In the genomic region with DNA sequence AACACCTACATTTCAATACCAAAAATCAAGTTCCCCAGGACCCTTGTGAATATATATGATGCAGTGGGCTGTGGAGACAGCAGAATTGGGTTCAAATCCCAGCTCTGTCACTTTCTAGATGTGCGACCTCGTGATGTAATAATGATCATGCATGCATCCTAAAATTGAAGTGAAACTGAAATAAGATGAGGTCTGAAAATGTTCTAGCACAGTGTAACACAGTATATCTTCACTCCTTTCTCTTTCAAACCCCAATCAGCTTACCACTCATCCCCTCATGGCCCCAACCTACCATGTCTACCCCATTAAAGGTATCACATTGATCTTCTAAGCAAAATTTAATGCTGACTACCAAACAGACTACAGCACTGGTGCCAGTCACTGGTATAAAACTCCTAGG, we compare ENCODE assay signal across 23 cellular contexts.
DNase-seq lines count a peak whose midpoint lies in the region; ATAC-seq, FAIRE-seq and TF ChIP-seq lines count a peak whose summit lies in the region.
"Had no signal": no experiment of that assay in that cellular context is flagged by ENCODE, and none has a peak within 500 bp of the region (broad histone marks: within the 10 kb centered on the region; RNA-seq: fewer than 3 reads in every experiment).

No MANE protein-coding gene starts in this region.

- H3K9me3 ChIP-seq in astrocyte (ENCODE audit: insufficient read depth, low read depth, low read length), result no peaks in the 10 kb centered on the region
- H3K9me3 ChIP-seq: MG63 had no signal

- H3K27me3 ChIP-seq in astrocyte (ENCODE audit: insufficient read depth, low read length), result no peaks in the 10 kb centered on the region
- H3K27me3 ChIP-seq: MG63 had no signal

- no peaks in the 10 kb centered on the region for H3K27me3 Mint-ChIP-seq in astrocyte (ENCODE audit: low read depth, unreplicated experiment)
- H3K27me3 Mint-ChIP-seq in activated T-helper 17 cell treated with anti-CD3 and anti-CD28 coated beads, Interleukin-2, amount 50 U/mL, for 72 hours, result no peaks in the 10 kb centered on the region

- H3K36me3 ChIP-seq in astrocyte (ENCODE audit: insufficient read depth, low read length), result no peaks in the 10 kb centered on the region
- H3K36me3 ChIP-seq: MG63 had no signal

- no peaks in the 10 kb centered on the region for H3K4me1 ChIP-seq in astrocyte (ENCODE audit: insufficient read depth, low read length)

- H2AFZ ChIP-seq in astrocyte (ENCODE audit: low read depth, low read length), result no peak overlapping the region

- H3K79me2 ChIP-seq in astrocyte (ENCODE audit: insufficient read depth, low read length), result no peaks in the 10 kb centered on the region

- no peak overlapping the region for H3K27ac ChIP-seq in astrocyte (ENCODE audit: low read depth, low read length)
- H3K27ac ChIP-seq: SK-N-MC had no signal

- H3K4me2 ChIP-seq in astrocyte (ENCODE audit: low read length), result no peak overlapping the region

- H3K4me1 Mint-ChIP-seq in astrocyte (ENCODE audit: low read depth, unreplicated experiment), result no peaks in the 10 kb centered on the region
- H3K4me1 Mint-ChIP-seq in activated T-helper 17 cell treated with anti-CD3 and anti-CD28 coated beads, Interleukin-2, amount 50 U/mL, for 72 hours, result no peaks in the 10 kb centered on the region

- H3K27ac Mint-ChIP-seq in astrocyte (ENCODE audit: unreplicated experiment), result no peak overlapping the region
- H3K27ac Mint-ChIP-seq in activated T-helper 17 cell treated with anti-CD3 and anti-CD28 coated beads, Interleukin-2, amount 50 U/mL, for 72 hours, result no peak overlapping the region
- H3K27ac Mint-ChIP-seq: CD8-positive, alpha-beta T cell had no signal

- TF ChIP-seq CTCF in astrocyte (IDR thresholded peaks at IDR 0.05; ENCODE audit: insufficient read depth, low read depth, low read length), result no peak

- no peak overlapping the region for H3K9ac ChIP-seq in astrocyte (ENCODE audit: low read length)

- FAIRE-seq in astrocyte (lab: Jason Lieb, UNC), result peak; percentile 37
- FAIRE-seq: D721Med, G401.6 had no signal

- DNase-seq in astrocyte (ENCODE audit: low read depth) (no peak), HPDE6-E6E7 (ENCODE audit: extremely low spot score) (no peak), NK-92 (lab: John Stamatoyannopoulos, UW; ENCODE audit: unreplicated experiment) (no peak)
- DNase-seq: CD8-positive, alpha-beta T cell; DMS79 treated with DMSO at 0.1 percent for 48 hours; GOT3; MG63; NCI-H1092 treated with DMSO at 0.1 percent for 48 hours; NCI-H1694; NCI-H2107; NCI-H226; NCI-H526; T-helper 1 cell had no signal

- H3K36me3 Mint-ChIP-seq in astrocyte (ENCODE audit: low read depth, unreplicated experiment), result no peaks in the 10 kb centered on the region
- no peaks in the 10 kb centered on the region for H3K36me3 Mint-ChIP-seq in activated T-helper 17 cell treated with anti-CD3 and anti-CD28 coated beads, Interleukin-2, amount 50 U/mL, for 72 hours (ENCODE audit: low read depth)
- H3K36me3 Mint-ChIP-seq: CD8-positive, alpha-beta T cell had no signal

- ATAC-seq in GM19324 (IDR thresholded peaks at IDR 0.05; ENCODE audit: low FRiP score, unreplicated experiment), result peak; percentile 48
- peak; percentile 81 for ATAC-seq in GM21390 (IDR thresholded peaks at IDR 0.05; ENCODE audit: unreplicated experiment)
- peak; percentile 54 for ATAC-seq in HG03159 (IDR thresholded peaks at IDR 0.05; ENCODE audit: unreplicated experiment)
- ATAC-seq in GM21515 (IDR thresholded peaks at IDR 0.05; ENCODE audit: unreplicated experiment), result no peak
- no peak for ATAC-seq in activated T-helper 17 cell treated with anti-CD3 and anti-CD28 coated beads, Interleukin-2, amount 50 U/mL, for 72 hours (replicated peaks)
- ATAC-seq: CD8-positive, alpha-beta T cell; Panc1; Right ventricle myocardium inferior had no signal

- no peaks in the 10 kb centered on the region for H3K9me3 Mint-ChIP-seq in astrocyte (ENCODE audit: unreplicated experiment)
- no peaks in the 10 kb centered on the region for H3K9me3 Mint-ChIP-seq in activated T-helper 17 cell treated with anti-CD3 and anti-CD28 coated beads, Interleukin-2, amount 50 U/mL, for 72 hours
- H3K9me3 Mint-ChIP-seq: CD8-positive, alpha-beta T cell had no signal

- no peak overlapping the region for H3K4me3 ChIP-seq in astrocyte (ENCODE audit: insufficient read depth, low read depth, low read length)
- H3K4me3 ChIP-seq: MG63, SK-N-MC had no signal

- no peaks in the 10 kb centered on the region for H4K20me1 ChIP-seq in astrocyte (ENCODE audit: insufficient read depth, low read length)

- H3K4me3 Mint-ChIP-seq in astrocyte (ENCODE audit: unreplicated experiment), result no peak overlapping the region
- no peak overlapping the region for H3K4me3 Mint-ChIP-seq in activated T-helper 17 cell treated with anti-CD3 and anti-CD28 coated beads, Interleukin-2, amount 50 U/mL, for 72 hours
- H3K4me3 Mint-ChIP-seq: CD8-positive, alpha-beta T cell had no signal

Comparison
In these comparisons a context has a peak if more than half of its experiments do, and no peak if none do; other contexts are left out.
1. ATAC-seq: peak in GM19324 (single experiment), GM21390 (single experiment) and HG03159 (single experiment); none in GM21515 (single experiment) and activated T-helper 17 cell treated with anti-CD3 and anti-CD28 coated beads, Interleukin-2, amount 50 U/mL, for 72 hours (single experiment).